ENCODE assay signal across 12 cellular contexts in genomic region chr20:51378171-51378928, GRCh38.
DNase-seq lines count a peak whose midpoint lies in the region; ATAC-seq, FAIRE-seq and TF ChIP-seq lines count a peak whose summit lies in the region.
"Had no signal": no experiment of that assay in that cellular context is flagged by ENCODE, and none has a peak within 500 bp of the region (broad histone marks: within the 10 kb centered on the region; RNA-seq: fewer than 3 reads in every experiment).

No MANE protein-coding gene starts in this region.

- no peaks in the 10 kb centered on the region for H3K9me1 ChIP-seq in K562 (ENCODE audit: control insufficient read depth, insufficient read depth, low read length)

- TF ChIP-seq RAD21 in K562 (CRISPR knock-in tag; conservative IDR thresholded peaks at IDR 0.05 in 1 of 2, IDR thresholded peaks at IDR 0.05 in 1 of 2) = peak; percentile 41 to 78

- no peaks in the 10 kb centered on the region for H3K9me3 Mint-ChIP-seq in progenitor cell of endocrine pancreas (ENCODE audit: low read depth)

- intact Hi-C loops in K562 (cut with micrococcal nuclease) (loop anchor here (2.0 kb wide), 1 partner anchor 162 kb away; no protein-coding TSS in a partner anchor), adrenal gland (cut with DNase I) (no loop called here), pancreas (cut with DNase I) (loop anchor here in 2 of 3 donors (10.0 kb wide), 2 partner anchors 216 to 246 kb away; no protein-coding TSS in a partner anchor)

- H4K20me1 ChIP-seq in K562 (replicated peaks; ENCODE audit: control insufficient read depth, insufficient read depth, low read length) = no peaks in the 10 kb centered on the region

- TF ChIP-seq POLR2A in K562 (conservative IDR thresholded peaks at IDR 0.05) (no peak), adrenal gland (IDR thresholded peaks at IDR 0.05) (no peak), GM12892 (IDR thresholded peaks at IDR 0.05; ENCODE audit: low read depth, low read length) (no peak)

- no peak overlapping the region for H3K4me3 Mint-ChIP-seq in progenitor cell of endocrine pancreas (ENCODE audit: low read depth)
- H3K4me3 Mint-ChIP-seq: activated CD8-positive, alpha-beta memory T cell treated with anti-CD3 and anti-CD28 coated beads, Interleukin-2, amount 10 ng/mL, durations not matched to agents 7 days and 5 days had no signal

- peaks cover 27% of the 10 kb centered on the region for H3K4me1 Mint-ChIP-seq in progenitor cell of endocrine pancreas (ENCODE audit: low read depth)

- WGBS in K562 (ENCODE audit: insufficient coverage, low coverage, missing lambda C conversion rate) = 71% methylated on average over 16 of the region's 19 CpGs
- 93 to 97% (median 96%) methylated on average over 17 to 19 of the region's 19 CpGs for WGBS in adrenal gland, 4 donors
- 94 to 96% methylated on average over 19 of the region's 19 CpGs for WGBS in pancreas, 2 donors

- TF ChIP-seq CTCF in K562 (IDR thresholded peaks at IDR 0.05 in 2 of 3, conservative IDR thresholded peaks at IDR 0.05 in 1 of 3; ENCODE audit: insufficient read depth in 2 of 3, low read depth in 1 of 3, low read length in 3 of 3) (peak; percentile 37 to 59 (median 57); a peak in 4 of 6 replicates), progenitor cell of endocrine pancreas (IDR thresholded peaks at IDR 0.05; ENCODE audit: unreplicated experiment) (peak; percentile 24), adrenal gland (IDR thresholded peaks at IDR 0.05) (no peak), pancreas (IDR thresholded peaks at IDR 0.05) (no peak)

- in situ Hi-C loops in K562 (cut with MboI) = loop anchor here (10.0 kb wide), 1 partner anchor 706 kb away; no protein-coding TSS in a partner anchor

- H3K36me3 Mint-ChIP-seq in progenitor cell of endocrine pancreas (ENCODE audit: insufficient read depth) = no peaks in the 10 kb centered on the region

- no peak overlapping the region for H3K27ac ChIP-seq in K562 (ENCODE audit: extremely low read depth, low read depth, low read length)
- H3K27ac ChIP-seq in adrenal gland = no peak overlapping the region
- H3K27ac ChIP-seq in pancreas = no peak overlapping the region
- H3K27ac ChIP-seq: thoracic aorta had no signal

- H3K4me3 ChIP-seq in K562 = no peak overlapping the region
- H3K4me3 ChIP-seq in adrenal gland = no peak overlapping the region
- H3K4me3 ChIP-seq in pancreas = no peak overlapping the region
- H3K4me3 ChIP-seq: thoracic aorta had no signal

- no peak for FAIRE-seq in K562 (lab: Jason Lieb, UNC)
- FAIRE-seq in pancreas (lab: Jason Lieb, UNC) = no peak
- no peak for FAIRE-seq in GM12892 (lab: Jason Lieb, UNC)

- BruUV-seq in K562 (replicated peaks; lab: Mats Ljungman, UMichigan) = no TSS peak

- H3K4me1 ChIP-seq in K562 (replicated peaks in 1 of 2; ENCODE audit: control insufficient read depth in 2 of 2, insufficient read depth in 2 of 2, low read length in 2 of 2) = peaks cover 41 to 61% of the 10 kb centered on the region in 2 experiments
- H3K4me1 ChIP-seq in adrenal gland (replicated peaks in 1 of 2) = no peaks in the 10 kb centered on the region
- peaks cover 2 to 16% (median 7%) of the 10 kb centered on the region in 3 donors for H3K4me1 ChIP-seq in pancreas

- H3K9ac ChIP-seq in K562 (ENCODE audit: insufficient read depth in 1 of 2, low read depth in 2 of 2, low read length in 2 of 2) = peak overlapping the region in 1 of 2 experiments; percentile 65; a peak in 1 of 4 replicates

- no peaks in the 10 kb centered on the region for H3K27me3 ChIP-seq in K562 (ENCODE audit: control insufficient read depth in 2 of 2, insufficient read depth in 2 of 2, low read length in 2 of 2)
- H3K27me3 ChIP-seq in adrenal gland = no peaks in the 10 kb centered on the region
- no peaks in the 10 kb centered on the region for H3K27me3 ChIP-seq in pancreas

- DNase-seq in NCI-H1092 treated with DMSO at 0.1 percent for 48 hours (lab: John Stamatoyannopoulos, UW) = peak; percentile 11
- no peak for DNase-seq in NCI-H1092 (lab: John Stamatoyannopoulos, UW)
- peak; percentile 49 to 72 for DNase-seq in NCI-H526 (lab: John Stamatoyannopoulos, UW)
- peak in 2 of 4 experiments; percentile 46 to 53 for DNase-seq in K562 (ENCODE audit: extremely low read depth in 1 of 4, low spot score in 3 of 4)
- no peak for DNase-seq in progenitor cell of endocrine pancreas (ENCODE audit: low spot score, unreplicated experiment)
- DNase-seq in adrenal gland = no peak
- no peak for DNase-seq in pancreas
- DNase-seq in GM12892 (ENCODE audit: insufficient read length) = no peak
- DNase-seq: activated CD8-positive, alpha-beta memory T cell treated with anti-CD3 and anti-CD28 coated beads, Interleukin-2, amount 10 ng/mL, durations not matched to agents 7 days and 5 days; cortex of kidney; GDM1 had no signal

- H3K36me3 ChIP-seq in K562 (ENCODE audit: control insufficient read depth, insufficient read depth, low read length) = no peaks in the 10 kb centered on the region
- no peaks in the 10 kb centered on the region for H3K36me3 ChIP-seq in adrenal gland (replicated peaks in 1 of 2)
- H3K36me3 ChIP-seq in pancreas = no peaks in the 10 kb centered on the region
- H3K36me3 ChIP-seq: thoracic aorta had no signal

- no peaks in the 10 kb centered on the region for H3K79me2 ChIP-seq in K562 (ENCODE audit: control insufficient read depth, insufficient read depth, low read length)

- H3K27ac Mint-ChIP-seq in progenitor cell of endocrine pancreas = no peak overlapping the region
- H3K27ac Mint-ChIP-seq: activated CD8-positive, alpha-beta memory T cell treated with anti-CD3 and anti-CD28 coated beads, Interleukin-2, amount 10 ng/mL, durations not matched to agents 7 days and 5 days had no signal

- POLR2A ChIA-PET in K562 (lab: Yijun Ruan, JAX) = interaction anchor here (1.0 kb wide), 1 partner anchor 12 kb away, joined by 6 read pairs; no protein-coding TSS in a partner anchor

- TF ChIP-seq EP300 in K562 (IDR thresholded peaks at IDR 0.05; ENCODE audit: low read length) = no peak

- no peak overlapping the region; the same call in 1 of the 2 replicates for H3K4me2 ChIP-seq in K562 (ENCODE audit: insufficient read depth, low read length)

- CTCF ChIA-PET in K562 (lab: Yijun Ruan, JAX; ENCODE audit: low intra/inter-chr PET ratio) = interaction anchor here (1.2 kb wide), 1 partner anchor 217 kb away, joined by 4 read pairs; no protein-coding TSS in a partner anchor

- peaks cover 21% of the 10 kb centered on the region for H3K27me3 Mint-ChIP-seq in progenitor cell of endocrine pancreas
- H3K27me3 Mint-ChIP-seq: activated CD8-positive, alpha-beta memory T cell treated with anti-CD3 and anti-CD28 coated beads, Interleukin-2, amount 10 ng/mL, durations not matched to agents 7 days and 5 days had no signal

- H2AFZ ChIP-seq in K562 (ENCODE audit: low read depth, low read length) = peak overlapping the region; percentile 99

- ATAC-seq in K562 (peak; percentile 29; the same call in 2 of the 3 replicates), pancreas (no peak)
- ATAC-seq: activated CD8-positive, alpha-beta memory T cell treated with anti-CD3 and anti-CD28 coated beads, Interleukin-2, amount 10 ng/mL, durations not matched to agents 7 days and 5 days had no signal

- H3K9me3 ChIP-seq in K562 (replicated peaks; ENCODE audit: control insufficient read depth, insufficient read depth, low read depth, low read length) = no peaks in the 10 kb centered on the region
- H3K9me3 ChIP-seq in adrenal gland (replicated peaks in 1 of 3) = no peaks in the 10 kb centered on the region
- H3K9me3 ChIP-seq in pancreas = no peaks in the 10 kb centered on the region
- H3K9me3 ChIP-seq: thoracic aorta had no signal

TF ChIP-seq in K562, 482 proteins besides CTCF, POLR2A, EP300 and RAD21 (continues in another document):
- TF ChIP-seq ZKSCAN8 (CRISPR knock-in tag; IDR thresholded peaks at IDR 0.05) (no peak), HNRNPUL1 (IDR thresholded peaks at IDR 0.05; ENCODE audit: low read length) (no peak), SMC3 (conservative IDR thresholded peaks at IDR 0.05; ENCODE audit: insufficient read depth, low read depth, low read length) (0 out of 2 replicates have a peak, but pooled peaks have one; percentile 23), ZNF766 (CRISPR knock-in tag; conservative IDR thresholded peaks at IDR 0.05) (no peak), CREM (IDR thresholded peaks at IDR 0.05; ENCODE audit: low read depth) (no peak), ZBTB33 (CRISPR knock-in tag; IDR thresholded peaks at IDR 0.05) (peak; percentile 34; the same call in 1 of the 2 replicates), ZNF354B (CRISPR knock-in tag; IDR thresholded peaks at IDR 0.05) (no peak), CC2D1A (IDR thresholded peaks at IDR 0.05) (no peak), C11orf30 (IDR thresholded peaks at IDR 0.05; ENCODE audit: low read depth) (no peak), RUNX1 (IDR thresholded peaks at IDR 0.05; ENCODE audit: low read depth) (no peak), SP2 (IDR thresholded peaks at IDR 0.05; ENCODE audit: extremely low read depth, low read depth, low read length, poor library complexity, severe bottlenecking) (no peak)
- TF ChIP-seq, protein P1, sequence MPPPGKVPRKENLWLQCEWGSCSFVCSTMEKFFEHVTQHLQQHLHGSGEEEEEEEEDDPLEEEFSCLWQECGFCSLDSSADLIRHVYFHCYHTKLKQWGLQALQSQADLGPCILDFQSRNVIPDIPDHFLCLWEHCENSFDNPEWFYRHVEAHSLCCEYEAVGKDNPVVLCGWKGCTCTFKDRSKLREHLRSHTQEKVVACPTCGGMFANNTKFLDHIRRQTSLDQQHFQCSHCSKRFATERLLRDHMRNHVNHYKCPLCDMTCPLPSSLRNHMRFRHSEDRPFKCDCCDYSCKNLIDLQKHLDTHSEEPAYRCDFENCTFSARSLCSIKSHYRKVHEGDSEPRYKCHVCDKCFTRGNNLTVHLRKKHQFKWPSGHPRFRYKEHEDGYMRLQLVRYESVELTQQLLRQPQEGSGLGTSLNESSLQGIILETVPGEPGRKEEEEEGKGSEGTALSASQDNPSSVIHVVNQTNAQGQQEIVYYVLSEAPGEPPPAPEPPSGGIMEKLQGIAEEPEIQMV (tag; conservative IDR thresholded peaks at IDR 0.05; ENCODE audit: low read depth) = no peak

Comparison
In these comparisons a context has a peak if more than half of its experiments do, and no peak if none do; other contexts are left out.
1. DNase-seq: peak in NCI-H1092 treated with DMSO at 0.1 percent for 48 hours (single experiment) and NCI-H526 (2 of 2); none in NCI-H1092 (single experiment), progenitor cell of endocrine pancreas (single experiment), adrenal gland (0 of 7), pancreas (0 of 6) and GM12892 (single experiment).
2. CTCF ChIP-seq: peak in K562 (3 of 3) and progenitor cell of endocrine pancreas (single experiment); none in adrenal gland (0 of 6) and pancreas (0 of 4).
3. intact Hi-C loops: an anchor here in K562 (2.0 kb wide) and pancreas (10.0 kb wide); none called in adrenal gland.